In the genomic region with DNA sequence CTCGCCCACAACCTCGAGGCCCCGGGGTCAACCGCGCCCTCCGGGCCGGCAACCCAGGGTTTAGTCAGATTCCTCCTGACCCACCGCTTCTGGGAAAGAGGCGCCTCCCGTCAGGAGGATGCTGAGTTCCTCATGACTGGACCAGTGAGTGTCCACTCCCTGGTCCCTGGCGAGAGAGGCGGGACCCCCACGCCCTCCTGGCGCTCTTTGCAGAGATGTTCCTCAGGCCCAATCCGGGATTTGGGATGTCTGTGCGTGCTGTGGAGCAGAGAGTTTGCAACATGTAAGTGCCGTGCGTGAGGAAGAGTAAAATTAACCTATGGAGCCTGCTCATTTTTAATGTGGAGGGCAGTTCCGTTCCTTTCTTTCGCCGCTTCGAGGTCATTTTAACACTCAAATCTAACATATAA, we compare ENCODE assay signal across 8 cellular contexts. TPM values are rescaled to one million over a fixed set of nuclear protein-coding genes. Genes with fewer than 3 reads are reported as not detected.
DNase-seq lines count a peak whose midpoint lies in the region; ATAC-seq and TF ChIP-seq lines count a peak whose summit lies in the region.

No MANE protein-coding gene starts in this region.

- H3K36me3 ChIP-seq in iPS-20b (ENCODE audit: insufficient read depth, low read depth, low read length) = peaks cover 36% of the 10 kb centered on the region

- peak overlapping the region; percentile 97 for H3K27ac Mint-ChIP-seq in stimulated activated naive B cell treated with anti-CD40 and anti-IgM and Interleukin-4, amounts not matched to agents 10 μg/mL and 1 μg/mL and 100 μg/mL, for 72 hours

- peak overlapping the region; percentile 100 for H3K4me3 Mint-ChIP-seq in stimulated activated naive B cell treated with anti-CD40 and anti-IgM and Interleukin-4, amounts not matched to agents 10 μg/mL and 1 μg/mL and 100 μg/mL, for 72 hours

- peaks cover 3% of the 10 kb centered on the region; the same call in 1 of the 2 replicates for H3K4me1 ChIP-seq in iPS-20b (ENCODE audit: insufficient read depth, low read length)

- in situ Hi-C loops in astrocyte of the spinal cord (cut with HindIII; ENCODE audit: low sequenced_read_pairs) = no loop called here

- peak overlapping the region; percentile 76 for H3K4me3 ChIP-seq in astrocyte of the spinal cord (ENCODE audit: low read depth, low read length)
- H3K4me3 ChIP-seq in iPS-20b (ENCODE audit: low read length) = peak overlapping the region; percentile 94

- TF ChIP-seq CTCF in astrocyte of the spinal cord (IDR thresholded peaks at IDR 0.05; ENCODE audit: low read depth, low read length) = no peak

- H3K36me3 Mint-ChIP-seq in stimulated activated naive B cell treated with anti-CD40 and anti-IgM and Interleukin-4, amounts not matched to agents 10 μg/mL and 1 μg/mL and 100 μg/mL, for 72 hours = peaks cover 30 to 36% of the 10 kb centered on the region in 2 donors

- peaks cover 4 to 23% of the 10 kb centered on the region in 2 donors for H3K4me1 Mint-ChIP-seq in stimulated activated naive B cell treated with anti-CD40 and anti-IgM and Interleukin-4, amounts not matched to agents 10 μg/mL and 1 μg/mL and 100 μg/mL, for 72 hours

- ATAC-seq in stimulated activated naive B cell treated with anti-CD40 and anti-IgM and Interleukin-4, amounts not matched to agents 10 μg/mL and 1 μg/mL and 100 μg/mL, for 72 hours (replicated peaks) = no peak
- ATAC-seq in GM19351 (IDR thresholded peaks at IDR 0.05; ENCODE audit: unreplicated experiment) (no peak), GM19035 (IDR thresholded peaks at IDR 0.05; ENCODE audit: unreplicated experiment) (no peak), HG03280 (IDR thresholded peaks at IDR 0.05; ENCODE audit: unreplicated experiment) (no peak)

- peaks cover 17 to 19% of the 10 kb centered on the region in 2 donors for H3K9me3 Mint-ChIP-seq in stimulated activated naive B cell treated with anti-CD40 and anti-IgM and Interleukin-4, amounts not matched to agents 10 μg/mL and 1 μg/mL and 100 μg/mL, for 72 hours

- peak overlapping the region; percentile 96 for H3K9ac ChIP-seq in iPS-20b (ENCODE audit: low read depth, low read length)

- H3K27ac ChIP-seq in iPS-20b (ENCODE audit: low read length) = peak overlapping the region; percentile 74

- no peaks in the 10 kb centered on the region for H3K27me3 ChIP-seq in iPS-20b (ENCODE audit: insufficient read depth, low read length)

- H3K9me3 ChIP-seq in iPS-20b (ENCODE audit: insufficient read depth, low read depth, low read length) = peaks cover 31% of the 10 kb centered on the region

- peak; percentile 89 for DNase-seq in CD1c-positive myeloid dendritic cell (ENCODE audit: extremely low spot score)
- DNase-seq in LHCN-M2 (ENCODE audit: low read depth) = peak; percentile 90
- no peak for DNase-seq in astrocyte of the spinal cord (ENCODE audit: low read depth, low spot score)
- DNase-seq in stimulated activated naive B cell treated with anti-CD40 and anti-IgM and Interleukin-4, amounts not matched to agents 10 μg/mL and 1 μg/mL and 100 μg/mL, for 72 hours = no peak

- no peaks in the 10 kb centered on the region for H3K27me3 Mint-ChIP-seq in stimulated activated naive B cell treated with anti-CD40 and anti-IgM and Interleukin-4, amounts not matched to agents 10 μg/mL and 1 μg/mL and 100 μg/mL, for 72 hours

RNA-seq across cellular contexts. Expression of a gene that starts 0.8 kb away (rescaled TPM):
- 102 and 114 TPM in 2 replicates for total RNA-seq in LHCN-M2 (2014; rRNA removed)
- 44.4 TPM for polyA plus RNA-seq in LHCN-M2 (2012)

Comparison
In these comparisons a context has a peak if more than half of its experiments do, and no peak if none do; other contexts are left out.
1. DNase-seq: peak in CD1c-positive myeloid dendritic cell (single experiment) and LHCN-M2 (single experiment); none in astrocyte of the spinal cord (single experiment) and stimulated activated naive B cell treated with anti-CD40 and anti-IgM and Interleukin-4, amounts not matched to agents 10 μg/mL and 1 μg/mL and 100 μg/mL, for 72 hours (single experiment).